In the genomic region with DNA sequence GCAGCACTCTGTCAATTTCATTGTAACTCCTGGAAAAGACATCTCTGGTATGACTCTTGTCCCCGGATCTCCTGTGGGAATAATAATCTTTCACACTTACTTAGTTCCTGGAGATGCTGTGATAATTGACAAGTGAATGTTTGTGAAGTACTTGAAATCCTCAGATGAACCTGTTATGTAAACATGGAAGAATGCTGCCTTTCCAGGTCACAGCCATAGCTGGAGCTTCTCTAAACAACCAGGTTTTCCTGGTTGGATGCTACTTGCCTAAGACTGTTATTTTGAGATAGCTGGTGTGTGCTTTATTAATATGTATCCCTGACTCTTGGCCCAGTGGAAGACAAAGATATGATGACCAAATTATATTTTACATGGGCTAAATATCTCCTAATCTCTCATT, we compare ENCODE assay signal across 13 cellular contexts.
"Had no signal": no experiment of that assay in that cellular context is flagged by ENCODE, and none has a peak within 500 bp of the region (broad histone marks: within the 10 kb centered on the region; RNA-seq: fewer than 3 reads in every experiment).

No MANE protein-coding gene starts in this region.

- ATAC-seq: lower lobe of right lung; pancreas; stimulated activated naive CD8-positive, alpha-beta T cell treated with anti-CD3 and anti-CD28 coated beads, Interleukin-15, amount 100 ng/mL, for 72 hours had no signal

- DNase-seq: activated CD4-positive, alpha-beta memory T cell treated with anti-CD3 and anti-CD28 coated beads for 36 hours; activated CD4-positive, alpha-beta T cell treated with anti-CD3 and anti-CD28 coated beads for 1 hour; activated naive CD8-positive, alpha-beta T cell treated with anti-CD3 and anti-CD28 coated beads, Interleukin-2, amount 10 ng/mL, durations not matched to agents 7 days and 5 days; activated T-cell treated with anti-CD3 and anti-CD28 coated beads, Interleukin-2, amount 50 U/mL, for 48 hours; anterior cingulate cortex; endodermal cell; hypothalamus; lower lobe of right lung; naive B cell; pancreas; stimulated activated CD4-positive, alpha-beta T cell treated with anti-CD3 and anti-CD28 coated beads, Interleukin-15, amount 100 ng/mL, for 24 hours; stimulated activated CD4-positive, alpha-beta T cell treated with anti-CD3 and anti-CD28 coated beads, Interleukin-4, amount 100 ng/mL, for 4 hours; stimulated activated naive CD8-positive, alpha-beta T cell treated with anti-CD3 and anti-CD28 coated beads, Interleukin-15, amount 100 ng/mL, for 72 hours had no signal
